10 cellular contexts compared by ENCODE assay signal in genomic region chr18:58313491-58314032, GRCh38.
DNase-seq lines count a peak whose midpoint lies in the region; ATAC-seq and TF ChIP-seq lines count a peak whose summit lies in the region.
"Had no signal": no experiment of that assay in that cellular context is flagged by ENCODE, and none has a peak within 500 bp of the region (broad histone marks: within the 10 kb centered on the region; RNA-seq: fewer than 3 reads in every experiment).

No MANE protein-coding gene starts in this region.

- peak overlapping the region; percentile 34; the same call in 1 of the 2 replicates for H3K23ac ChIP-seq in IMR-90 (ENCODE audit: low read depth, low read length)

- H4K91ac ChIP-seq in IMR-90 (ENCODE audit: insufficient read depth, low read depth, low read length), result no peak overlapping the region

- no peaks in the 10 kb centered on the region for H3K36me3 Mint-ChIP-seq in activated CD8-positive, alpha-beta T cell treated with anti-CD3 and anti-CD28 coated beads for 36 hours (ENCODE audit: low read depth)
- H3K36me3 Mint-ChIP-seq in natural killer cell, result no peaks in the 10 kb centered on the region
- H3K36me3 Mint-ChIP-seq: activated CD4-positive, alpha-beta memory T cell treated with anti-CD3 and anti-CD28 coated beads for 36 hours had no signal

- peak overlapping the region; percentile 20; the same call in 1 of the 2 replicates for H2AK5ac ChIP-seq in IMR-90 (ENCODE audit: low read depth, low read length)

- TF ChIP-seq RAD21 in IMR-90 (IDR thresholded peaks at IDR 0.05; ENCODE audit: low read length), result no peak

- intact Hi-C loops in IMR-90 (cut with micrococcal nuclease) (loop anchor here (2.0 kb wide), 1 partner anchor 271 kb away; no protein-coding TSS in a partner anchor), left cardiac atrium (cut with DNase I) (loop anchor here in 1 of 2 donors (10.0 kb wide), 1 partner anchor 59 kb away; no protein-coding TSS in a partner anchor), natural killer cell (cut with micrococcal nuclease) (no loop called here), A673 (cut with micrococcal nuclease; ENCODE audit: unreplicated experiment) (no loop called here)
- intact Hi-C loops in activated CD8-positive, alpha-beta T cell treated with anti-CD3 and anti-CD28 coated beads for 36 hours (cut with micrococcal nuclease), result no loop called here

- H3K27ac ChIP-seq in IMR-90 (ENCODE audit: insufficient read depth, low read length) (no peak overlapping the region), RWPE1 (peak overlapping the region; percentile 84), subcutaneous abdominal adipose tissue (ENCODE audit: low read depth, low read length) (peak overlapping the region; percentile 27), A673 (ENCODE audit: low read depth, low read length, poor library complexity, severe bottlenecking) (no peak overlapping the region)
- H3K27ac ChIP-seq: thoracic aorta had no signal

- H3K27me3 ChIP-seq in IMR-90 (ENCODE audit: control insufficient read depth, insufficient read depth, low read length) (peaks cover under 1% of the 10 kb centered on the region; the same call in 1 of the 2 replicates), subcutaneous abdominal adipose tissue (ENCODE audit: control insufficient read depth in 5 of 5, insufficient read depth in 4 of 5, low read length in 5 of 5) (no peaks in the 10 kb centered on the region), A673 (replicated peaks; ENCODE audit: insufficient read depth, low read depth, low read length, poor library complexity) (no peaks in the 10 kb centered on the region)

- no peak overlapping the region; the same call in 1 of the 2 replicates for H2BK20ac ChIP-seq in IMR-90 (ENCODE audit: low read depth, low read length)

- dilution Hi-C loops in IMR-90 (cut with HindIII; ENCODE audit: low sequenced_read_pairs, unreplicated experiment), result no loop called here

- BruUV-seq in IMR-90 (replicated peaks; lab: Mats Ljungman, UMichigan), result no TSS peak
- BruUV-seq in A673 (replicated peaks; lab: Mats Ljungman, UMichigan), result no TSS peak

- H2AK9ac ChIP-seq in IMR-90 (replicated peaks; ENCODE audit: low read depth, low read length, poor library complexity), result no peak overlapping the region

- no peaks in the 10 kb centered on the region for H4K20me1 ChIP-seq in IMR-90 (ENCODE audit: insufficient read depth, low read length)

- H3K9ac ChIP-seq in IMR-90 (ENCODE audit: low read depth, low read length) (no peak overlapping the region), subcutaneous abdominal adipose tissue (ENCODE audit: low read length in 5 of 5) (peak overlapping the region in 1 of 5 donors; percentile 15)

- POLR2A ChIA-PET in IMR-90 (lab: Charles Lee; ENCODE audit: unreplicated experiment) (no interaction called here), RWPE1 (lab: Yijun Ruan, JAX; ENCODE audit: low non-redundant PET) (no interaction called here), A673 (lab: Charles Lee; ENCODE audit: low non-redundant PET) (no interaction called here)
- POLR2A ChIA-PET in activated CD8-positive, alpha-beta T cell treated with anti-CD3 and anti-CD28 coated beads for 36 hours (lab: Charles Lee), result interaction anchor here (1.5 kb wide), 1 partner anchor 12 kb away, joined by 3 read pairs; no protein-coding TSS in a partner anchor

- CTCF ChIA-PET in IMR-90 (lab: Yijun Ruan, JAX) (interaction anchor here (1.9 kb wide), 1 partner anchor 8 kb away, joined by 4 read pairs; no protein-coding TSS in a partner anchor), RWPE1 (lab: Yijun Ruan, JAX) (no interaction called here), A673 (lab: Charles Lee) (no interaction called here)
- CTCF ChIA-PET in activated CD8-positive, alpha-beta T cell treated with anti-CD3 and anti-CD28 coated beads for 36 hours (lab: Charles Lee), result interaction anchor here (0.6 to 1.1 kb wide), 2 partner anchors 8 to 10 kb away, joined by 3 to 4 read pairs; no protein-coding TSS in a partner anchor

- ATAC-seq in IMR-90 (ENCODE audit: low read depth) (no peak), left cardiac atrium (no peak), natural killer cell (no peak)
- ATAC-seq in activated CD8-positive, alpha-beta T cell treated with anti-CD3 and anti-CD28 coated beads for 36 hours, result no peak

- 92% methylated on average over 4 of the region's 5 CpGs; no CpG with 5 or more reads in 1 of the 2 experiments for WGBS in IMR-90 (ENCODE audit: extremely low coverage in 2 of 2, insufficient read length in 1 of 2), 2 experiments

- H3K9me3 Mint-ChIP-seq in activated CD8-positive, alpha-beta T cell treated with anti-CD3 and anti-CD28 coated beads for 36 hours, result no peaks in the 10 kb centered on the region
- H3K9me3 Mint-ChIP-seq in natural killer cell, result no peaks in the 10 kb centered on the region
- H3K9me3 Mint-ChIP-seq: activated CD4-positive, alpha-beta memory T cell treated with anti-CD3 and anti-CD28 coated beads for 36 hours had no signal

- H3K9me3 ChIP-seq in IMR-90 (ENCODE audit: control insufficient read depth, insufficient read depth, low read length) (no peaks in the 10 kb centered on the region), subcutaneous abdominal adipose tissue (ENCODE audit: control insufficient read depth in 5 of 5, low read length in 5 of 5) (no peaks in the 10 kb centered on the region), A673 (ENCODE audit: low read depth, low read length, poor library complexity, severe bottlenecking) (no peaks in the 10 kb centered on the region)
- H3K9me3 ChIP-seq: thoracic aorta had no signal

- H3K4ac ChIP-seq in IMR-90 (ENCODE audit: low read depth, low read length), result no peak overlapping the region

- in situ Hi-C loops in IMR-90 (cut with MboI; ENCODE audit: low sequenced_read_pairs), result no loop called here

- H3K4me1 ChIP-seq in IMR-90 (ENCODE audit: control insufficient read depth, insufficient read depth, low read length), result peaks cover 13% of the 10 kb centered on the region; the same call in 1 of the 2 replicates
- peaks cover 4 to 37% (median 26%) of the 10 kb centered on the region in 5 donors for H3K4me1 ChIP-seq in subcutaneous abdominal adipose tissue (ENCODE audit: control insufficient read depth in 5 of 5, insufficient read depth in 5 of 5, low read length in 5 of 5)
- no peaks in the 10 kb centered on the region for H3K4me1 ChIP-seq in A673 (ENCODE audit: insufficient read depth, low read length, poor library complexity, severe bottlenecking)

- no peak overlapping the region for H3K14ac ChIP-seq in IMR-90 (replicated peaks; ENCODE audit: low read depth, low read length)

- H2BK15ac ChIP-seq in IMR-90 (ENCODE audit: low read depth, low read length), result 0 out of 3 replicates have a peak overlapping the region, but pooled peaks have one; percentile 35

- no peak overlapping the region for H4K5ac ChIP-seq in IMR-90 (ENCODE audit: low read depth, low read length)

- H3K4me2 ChIP-seq in IMR-90 (ENCODE audit: low read depth, low read length), result no peak overlapping the region

- H3K4me3 ChIP-seq in IMR-90 (ENCODE audit: insufficient read depth, low read depth, low read length) (no peak overlapping the region), subcutaneous abdominal adipose tissue (ENCODE audit: low read depth in 1 of 5, low read length in 5 of 5) (no peak overlapping the region), A673 (ENCODE audit: low read depth, low read length, poor library complexity, severe bottlenecking) (no peak overlapping the region)
- H3K4me3 ChIP-seq: thoracic aorta had no signal

- DNase-seq in IMR-90, result no peak
- no peak for DNase-seq in RWPE1 (ENCODE audit: low spot score)
- DNase-seq in left cardiac atrium, result peak; percentile 51
- no peak for DNase-seq in activated CD8-positive, alpha-beta T cell treated with anti-CD3 and anti-CD28 coated beads for 36 hours
- no peak for DNase-seq in natural killer cell
- no peak for DNase-seq in A673 (ENCODE audit: low spot score)
- DNase-seq: activated CD4-positive, alpha-beta memory T cell treated with anti-CD3 and anti-CD28 coated beads for 36 hours; stimulated activated CD4-positive, alpha-beta T cell treated with anti-CD3 and anti-CD28 coated beads, Interleukin-1b, Interleukin-23, amount 100 ng/mL, for 48 hours had no signal

- no peaks in the 10 kb centered on the region for H3K36me3 ChIP-seq in IMR-90 (ENCODE audit: control insufficient read depth, insufficient read depth, low read length)
- H3K36me3 ChIP-seq in subcutaneous abdominal adipose tissue (ENCODE audit: control insufficient read depth in 5 of 5, insufficient read depth in 5 of 5, low read length in 5 of 5), result no peaks in the 10 kb centered on the region
- H3K36me3 ChIP-seq in A673 (ENCODE audit: insufficient read depth, low read length, poor library complexity, severe bottlenecking), result no peaks in the 10 kb centered on the region
- H3K36me3 ChIP-seq: thoracic aorta had no signal

- H3K56ac ChIP-seq in IMR-90 (ENCODE audit: extremely low read depth, insufficient read depth, low read length), result no peak overlapping the region

- TF ChIP-seq CTCF in IMR-90 (conservative IDR thresholded peaks at IDR 0.05; ENCODE audit: low read depth, low read length) (no peak), RWPE1 (conservative IDR thresholded peaks at IDR 0.05; ENCODE audit: low read depth) (no peak), natural killer cell (IDR thresholded peaks at IDR 0.05) (no peak), A673 (conservative IDR thresholded peaks at IDR 0.05; ENCODE audit: low read depth, low read length) (no peak)
- TF ChIP-seq CTCF in activated CD8-positive, alpha-beta T cell treated with anti-CD3 and anti-CD28 coated beads for 36 hours (IDR thresholded peaks at IDR 0.05), result no peak

- no peaks in the 10 kb centered on the region for H3K79me1 ChIP-seq in IMR-90 (ENCODE audit: low read depth in 1 of 2, low read length in 2 of 2)

- no peak overlapping the region for H3K4me3 Mint-ChIP-seq in activated CD8-positive, alpha-beta T cell treated with anti-CD3 and anti-CD28 coated beads for 36 hours
- no peak overlapping the region for H3K4me3 Mint-ChIP-seq in natural killer cell
- H3K4me3 Mint-ChIP-seq: activated CD4-positive, alpha-beta memory T cell treated with anti-CD3 and anti-CD28 coated beads for 36 hours had no signal

- no peak overlapping the region; the same call in 1 of the 2 replicates for H2BK120ac ChIP-seq in IMR-90 (ENCODE audit: low read depth, low read length)

- peak overlapping the region; percentile 43; the same call in 1 of the 2 replicates for H3K18ac ChIP-seq in IMR-90 (ENCODE audit: low read depth, low read length)

- no peak overlapping the region for H2BK5ac ChIP-seq in IMR-90 (ENCODE audit: low read depth, low read length, poor library complexity, severe bottlenecking)

- H3K4me1 Mint-ChIP-seq in activated CD8-positive, alpha-beta T cell treated with anti-CD3 and anti-CD28 coated beads for 36 hours (ENCODE audit: low read depth), result peaks cover 39% of the 10 kb centered on the region
- peaks cover 0 to 11% of the 10 kb centered on the region in 2 donors for H3K4me1 Mint-ChIP-seq in natural killer cell

- no peak overlapping the region for H2AFZ ChIP-seq in IMR-90 (replicated peaks; ENCODE audit: low read length, poor library complexity)

- no peak overlapping the region; a peak in 1 of 4 replicates for H4K8ac ChIP-seq in IMR-90 (ENCODE audit: low read depth in 2 of 2, low read length in 2 of 2)

- no peak for TF ChIP-seq POLR2A in IMR-90 (IDR thresholded peaks at IDR 0.05; ENCODE audit: low read depth, low read length)

- H3K27ac Mint-ChIP-seq in activated CD8-positive, alpha-beta T cell treated with anti-CD3 and anti-CD28 coated beads for 36 hours, result no peak overlapping the region
- H3K27ac Mint-ChIP-seq in natural killer cell, result no peak overlapping the region
- H3K27ac Mint-ChIP-seq: activated CD4-positive, alpha-beta memory T cell treated with anti-CD3 and anti-CD28 coated beads for 36 hours had no signal

- peaks cover 7% of the 10 kb centered on the region for H3K9me1 ChIP-seq in IMR-90 (ENCODE audit: insufficient read depth, low read length)

- H3K27me3 Mint-ChIP-seq in activated CD8-positive, alpha-beta T cell treated with anti-CD3 and anti-CD28 coated beads for 36 hours, result no peaks in the 10 kb centered on the region
- peaks cover 0 to 2% of the 10 kb centered on the region in 2 donors for H3K27me3 Mint-ChIP-seq in natural killer cell (ENCODE audit: low read depth in 2 of 2)

Comparison
In these comparisons a context has a peak if more than half of its experiments do, and no peak if none do; other contexts are left out.
1. H3K27ac ChIP-seq: peak in RWPE1 (single experiment) and subcutaneous abdominal adipose tissue (single experiment); none in IMR-90 (single experiment) and A673 (single experiment).
2. CTCF ChIA-PET loops: an anchor here in IMR-90 (1.9 kb wide) and activated CD8-positive, alpha-beta T cell treated with anti-CD3 and anti-CD28 coated beads for 36 hours (0.6 to 1.1 kb wide); none called in RWPE1 and A673.